8 cellular contexts compared by ENCODE assay signal in the genomic region with DNA sequence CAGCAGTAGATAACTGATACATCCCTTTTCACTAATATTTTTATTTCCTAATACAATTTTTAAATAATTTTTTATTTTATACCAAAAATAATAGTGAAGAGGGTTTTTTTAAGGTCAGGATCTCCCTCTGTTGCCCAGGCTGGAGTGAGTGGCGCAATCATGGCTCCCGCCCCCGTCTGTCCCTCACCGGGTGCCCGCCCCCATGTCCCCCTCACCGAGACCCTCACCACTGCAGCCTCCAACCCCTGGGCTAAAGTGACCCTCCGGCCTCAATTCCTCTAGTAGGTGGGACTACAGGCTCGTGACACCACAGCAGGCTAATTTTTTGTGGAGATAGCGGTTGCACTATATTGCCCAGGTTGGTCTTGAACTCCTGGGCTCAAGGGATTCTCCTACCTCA. TPM values are rescaled to one million over a fixed set of nuclear protein-coding genes. Genes with fewer than 3 reads are reported as not detected.
DNase-seq lines count a peak whose midpoint lies in the region; ATAC-seq and TF ChIP-seq lines count a peak whose summit lies in the region.

No MANE protein-coding gene starts in this region.

- intact Hi-C loops in Right ventricle myocardium superior (cut with DNase I) = no loop called here
- intact Hi-C loops in mucosa of descending colon (cut with DNase I, micrococcal nuclease) = no loop called here

- H3K27me3 ChIP-seq in cardiac muscle cell = no peaks in the 10 kb centered on the region

- H3K4me3 ChIP-seq in cardiac muscle cell (peak overlapping the region; percentile 77), mucosa of descending colon (no peak overlapping the region), urinary bladder (ENCODE audit: low read depth, low read length) (peak overlapping the region; percentile 48)

- ATAC-seq in Right ventricle myocardium superior (ENCODE audit: poor library complexity) (no peak), mucosa of descending colon (no peak), GM21423 (IDR thresholded peaks at IDR 0.05; ENCODE audit: unreplicated experiment) (no peak)

- H3K9me3 ChIP-seq in cardiac muscle cell (ENCODE audit: low read depth) = no peaks in the 10 kb centered on the region
- H3K9me3 ChIP-seq in mucosa of descending colon = no peaks in the 10 kb centered on the region

- peaks cover 43% of the 10 kb centered on the region for H3K4me1 ChIP-seq in cardiac muscle cell (ENCODE audit: low read depth)
- peaks cover 17% of the 10 kb centered on the region for H3K4me1 ChIP-seq in mucosa of descending colon (ENCODE audit: low read depth)
- H3K4me1 ChIP-seq in urinary bladder (ENCODE audit: insufficient read depth) = no peaks in the 10 kb centered on the region

- TF ChIP-seq CTCF in cardiac muscle cell (IDR thresholded peaks at IDR 0.05; ENCODE audit: low read depth, low read length) (no peak), mucosa of descending colon (IDR thresholded peaks at IDR 0.05) (no peak)

- H3K27ac ChIP-seq in cardiac muscle cell (peak overlapping the region; percentile 88), caudate nucleus (ENCODE audit: low read depth, low read length) (peak overlapping the region; percentile 96), urinary bladder (ENCODE audit: low read depth) (peak overlapping the region; percentile 95)

- 53% methylated on average over 9 of the region's 9 CpGs for WGBS in urinary bladder

- H3K36me3 ChIP-seq in cardiac muscle cell (no peaks in the 10 kb centered on the region), mucosa of descending colon (ENCODE audit: low read depth) (no peaks in the 10 kb centered on the region), urinary bladder (ENCODE audit: insufficient read depth) (no peaks in the 10 kb centered on the region)

- DNase-seq in cardiac muscle cell (ENCODE audit: low read depth in 1 of 2, low spot score in 1 of 2) (no peak), Right ventricle myocardium superior (no peak), caudate nucleus (lab: John Stamatoyannopoulos, UW) (no peak), mucosa of descending colon (peak in 2 of 3 donors; percentile 57 to 70), superior temporal gyrus (ENCODE audit: extremely low spot score) (no peak), NOMO-1 (lab: John Stamatoyannopoulos, UW; ENCODE audit: unreplicated experiment in 2 of 2) (no peak)

RNA-seq across cellular contexts. Expression of a gene that starts 17.8 kb away (rescaled TPM):
- 14.4 and 17.2 TPM in 2 replicates for total RNA-seq in cardiac muscle cell
- polyA plus RNA-seq in cardiac muscle cell = 15.6 and 19.0 TPM in 2 replicates
- 9.1 TPM for total RNA-seq in Right ventricle myocardium superior
- 10 to 100 TPM; 13.4 to 22.1 (median 20.2) TPM for total RNA-seq in mucosa of descending colon
- 73.6 TPM for total RNA-seq in urinary bladder
- polyA plus RNA-seq in urinary bladder = 18.0 TPM

RNA-seq across cellular contexts. Expression of a gene that starts 32.5 kb away (rescaled TPM):
- 65.6 and 106 TPM in 2 replicates for total RNA-seq in cardiac muscle cell
- polyA plus RNA-seq in cardiac muscle cell = 47.5 and 49.7 TPM in 2 replicates
- 10.0 TPM for total RNA-seq in Right ventricle myocardium superior
- total RNA-seq in mucosa of descending colon = 10 to 100 TPM; 25.7 to 36.1 (median 31.3) TPM
- total RNA-seq in urinary bladder = 16.1 TPM
- 37.5 TPM for polyA plus RNA-seq in urinary bladder

RNA-seq across cellular contexts. Expression of a gene that starts 41.4 kb away (rescaled TPM):
- total RNA-seq in cardiac muscle cell = 511 and 816 TPM in 2 replicates
- 870 and 943 TPM in 2 replicates for polyA plus RNA-seq in cardiac muscle cell
- 595 TPM for total RNA-seq in Right ventricle myocardium superior
- total RNA-seq in mucosa of descending colon = 100 to 1,000 TPM; 244 to 293 (median 271) TPM
- total RNA-seq in urinary bladder = 92.0 TPM
- polyA plus RNA-seq in urinary bladder = 436 TPM

RNA-seq across cellular contexts. Expression of a gene that starts 48.8 kb away (rescaled TPM):
- total RNA-seq in cardiac muscle cell = 221 and 282 TPM in 2 replicates
- polyA plus RNA-seq in cardiac muscle cell = 270 and 309 TPM in 2 replicates
- total RNA-seq in Right ventricle myocardium superior = 92.5 TPM
- 10 to 100 TPM; 44.5 to 64.2 (median 52.5) TPM for total RNA-seq in mucosa of descending colon
- total RNA-seq in urinary bladder = 42.3 TPM
- polyA plus RNA-seq in urinary bladder = 160 TPM

Comparison
In these comparisons a context has a peak if more than half of its experiments do, and no peak if none do; other contexts are left out.
1. DNase-seq: peak in mucosa of descending colon (2 of 3); none in cardiac muscle cell (0 of 2), Right ventricle myocardium superior (single experiment), caudate nucleus (0 of 61), superior temporal gyrus (single experiment) and NOMO-1 (0 of 2).
2. Peak in every context shown above with its lines, with median percentiles within 50 percentile points of each other: H3K27ac ChIP-seq.